In genomic region chr10:119670717-119671116, GRCh38 we compare ENCODE assay signal across 1 cellular context.
TF ChIP-seq lines count a peak whose summit lies in the region.

No MANE protein-coding gene starts in this region.

TF ChIP-seq in IMR-90, 13 proteins besides CTCF, POLR2A, EP300 and RAD21:
- TF ChIP-seq USF2 (IDR thresholded peaks at IDR 0.05; ENCODE audit: low read depth, low read length), result no peak
- TF ChIP-seq BHLHE40 (IDR thresholded peaks at IDR 0.05; ENCODE audit: low read depth, low read length), result peak; percentile 64; the same call in 1 of the 2 replicates
- no peak for TF ChIP-seq NFE2L2 (IDR thresholded peaks at IDR 0.05; ENCODE audit: low read depth, low read length)
